ENCODE assay signal across 21 cellular contexts in genomic region chr7:149020483-149020882, GRCh38. TPM values are rescaled to one million over a fixed set of nuclear protein-coding genes. Genes with fewer than 3 reads are reported as not detected.
DNase-seq lines count a peak whose midpoint lies in the region; ATAC-seq and TF ChIP-seq lines count a peak whose summit lies in the region.
"Had no signal": no experiment of that assay in that cellular context is flagged by ENCODE, and none has a peak within 500 bp of the region (broad histone marks: within the 10 kb centered on the region; RNA-seq: fewer than 3 reads in every experiment).

No MANE protein-coding gene starts in this region.

- H3K4me3 Mint-ChIP-seq in activated naive CD4-positive, alpha-beta T cell treated with anti-CD3 and anti-CD28 coated beads for 36 hours: no peak overlapping the region
- no peak overlapping the region for H3K4me3 Mint-ChIP-seq in activated T-helper 17 cell treated with anti-CD3 and anti-CD28 coated beads, Interleukin-2, amount 50 U/mL, for 72 hours
- no peak overlapping the region for H3K4me3 Mint-ChIP-seq in glutamatergic neuron (ENCODE audit: unreplicated experiment)
- H3K4me3 Mint-ChIP-seq: B cell; naive thymus-derived CD8-positive, alpha-beta T cell had no signal

- peaks cover 26% of the 10 kb centered on the region for H3K4me1 Mint-ChIP-seq in activated naive CD4-positive, alpha-beta T cell treated with anti-CD3 and anti-CD28 coated beads for 36 hours (ENCODE audit: low read depth)
- peaks cover 13% of the 10 kb centered on the region for H3K4me1 Mint-ChIP-seq in activated T-helper 17 cell treated with anti-CD3 and anti-CD28 coated beads, Interleukin-2, amount 50 U/mL, for 72 hours
- H3K4me1 Mint-ChIP-seq in glutamatergic neuron (ENCODE audit: low read depth, unreplicated experiment): peaks cover 21% of the 10 kb centered on the region

- ATAC-seq in activated naive CD4-positive, alpha-beta T cell treated with anti-CD3 and anti-CD28 coated beads, Interleukin-2, amount 50 U/mL, for 72 hours: no peak
- no peak for ATAC-seq in activated T-helper 17 cell treated with anti-CD3 and anti-CD28 coated beads, Interleukin-2, amount 50 U/mL, for 72 hours (replicated peaks)
- ATAC-seq: left colon; naive thymus-derived CD8-positive, alpha-beta T cell had no signal

- CTCF ChIA-PET in activated naive CD4-positive, alpha-beta T cell treated with anti-CD3 and anti-CD28 coated beads for 36 hours (lab: Charles Lee): interaction anchor here (0.6 to 8.8 kb wide), 2 partner anchors 14 kb away, joined by 3 to 59 read pairs; no protein-coding TSS in a partner anchor

- H3K27ac Mint-ChIP-seq in activated naive CD4-positive, alpha-beta T cell treated with anti-CD3 and anti-CD28 coated beads, Interleukin-2, amount 50 U/mL, for 72 hours: peak overlapping the region; percentile 62 to 87
- no peak overlapping the region for H3K27ac Mint-ChIP-seq in activated naive CD4-positive, alpha-beta T cell treated with anti-CD3 and anti-CD28 coated beads for 36 hours
- H3K27ac Mint-ChIP-seq in activated T-helper 17 cell treated with anti-CD3 and anti-CD28 coated beads, Interleukin-2, amount 50 U/mL, for 72 hours: peak overlapping the region; percentile 40
- peak overlapping the region; percentile 59 for H3K27ac Mint-ChIP-seq in glutamatergic neuron (ENCODE audit: unreplicated experiment)
- H3K27ac Mint-ChIP-seq: B cell, progenitor cell of endocrine pancreas had no signal

- no peak for DNase-seq in activated naive CD4-positive, alpha-beta T cell treated with anti-CD3 and anti-CD28 coated beads, Interleukin-2, amount 50 U/mL, for 72 hours (ENCODE audit: low spot score in 2 of 2)
- DNase-seq in activated naive CD4-positive, alpha-beta T cell treated with anti-CD3 and anti-CD28 coated beads for 36 hours: no peak
- DNase-seq in glutamatergic neuron (no peak), substantia nigra (lab: John Stamatoyannopoulos, UW) (peak in 30 of 49 donors; percentile 4 to 65 (median 29)), inferior parietal cortex (ENCODE audit: extremely low spot score) (no peak), NCI-H1417 treated with DMSO at 0.1 percent for 48 hours (lab: John Stamatoyannopoulos, UW) (no peak), ureter (ENCODE audit: low spot score) (no peak)
- DNase-seq: activated CD4-positive, alpha-beta T cell treated with anti-CD3 and anti-CD28 coated beads for 1 hour; Caco-2; GOT3; left colon; naive thymus-derived CD8-positive, alpha-beta T cell; NCI-H1105; NCI-H2081 treated with DMSO at 0.1 percent for 48 hours; NCI-H446; SHP77 treated with DMSO at 0.1 percent for 48 hours; stimulated activated CD4-positive, alpha-beta T cell treated with anti-CD3 and anti-CD28 coated beads, Interleukin-1b, Interleukin-23, amount 100 ng/mL, for 48 hours; tibial artery had no signal

- intact Hi-C loops in activated naive CD4-positive, alpha-beta T cell treated with anti-CD3 and anti-CD28 coated beads for 36 hours (cut with micrococcal nuclease): loop anchor here (10.0 kb wide), 1 partner anchor 694 kb away; a partner anchor contains a TSS

- H3K27ac ChIP-seq in substantia nigra (ENCODE audit: low read depth, low read length, poor library complexity, severe bottlenecking): peak overlapping the region; percentile 56
- H3K27ac ChIP-seq: tibial artery had no signal

- H3K9me3 Mint-ChIP-seq in activated naive CD4-positive, alpha-beta T cell treated with anti-CD3 and anti-CD28 coated beads, Interleukin-2, amount 50 U/mL, for 72 hours: no peaks in the 10 kb centered on the region
- H3K9me3 Mint-ChIP-seq in activated naive CD4-positive, alpha-beta T cell treated with anti-CD3 and anti-CD28 coated beads for 36 hours: no peaks in the 10 kb centered on the region
- H3K9me3 Mint-ChIP-seq in activated T-helper 17 cell treated with anti-CD3 and anti-CD28 coated beads, Interleukin-2, amount 50 U/mL, for 72 hours: no peaks in the 10 kb centered on the region
- peaks cover 3% of the 10 kb centered on the region for H3K9me3 Mint-ChIP-seq in glutamatergic neuron (ENCODE audit: unreplicated experiment)
- H3K9me3 Mint-ChIP-seq: naive thymus-derived CD8-positive, alpha-beta T cell had no signal

- H3K27me3 Mint-ChIP-seq in activated naive CD4-positive, alpha-beta T cell treated with anti-CD3 and anti-CD28 coated beads for 36 hours (ENCODE audit: low read depth): no peaks in the 10 kb centered on the region
- H3K27me3 Mint-ChIP-seq in activated T-helper 17 cell treated with anti-CD3 and anti-CD28 coated beads, Interleukin-2, amount 50 U/mL, for 72 hours: no peaks in the 10 kb centered on the region
- no peaks in the 10 kb centered on the region for H3K27me3 Mint-ChIP-seq in glutamatergic neuron (ENCODE audit: unreplicated experiment)
- H3K27me3 Mint-ChIP-seq: B cell; naive thymus-derived CD8-positive, alpha-beta T cell; progenitor cell of endocrine pancreas had no signal

- no peak for TF ChIP-seq CTCF in glutamatergic neuron (IDR thresholded peaks at IDR 0.05; ENCODE audit: partially characterized antibody, unreplicated experiment)

- H3K36me3 Mint-ChIP-seq in activated naive CD4-positive, alpha-beta T cell treated with anti-CD3 and anti-CD28 coated beads, Interleukin-2, amount 50 U/mL, for 72 hours: peaks cover 18 to 36% of the 10 kb centered on the region in 2 donors
- H3K36me3 Mint-ChIP-seq in activated naive CD4-positive, alpha-beta T cell treated with anti-CD3 and anti-CD28 coated beads for 36 hours (ENCODE audit: low read depth): peaks cover 34% of the 10 kb centered on the region
- peaks cover 89% of the 10 kb centered on the region for H3K36me3 Mint-ChIP-seq in activated T-helper 17 cell treated with anti-CD3 and anti-CD28 coated beads, Interleukin-2, amount 50 U/mL, for 72 hours (ENCODE audit: low read depth)
- peaks cover 5% of the 10 kb centered on the region for H3K36me3 Mint-ChIP-seq in glutamatergic neuron (ENCODE audit: unreplicated experiment)

RNA-seq across cellular contexts. Expression of gene PDIA4, which starts 7.8 kb away (rescaled TPM):
- total RNA-seq in activated naive CD4-positive, alpha-beta T cell treated with anti-CD3 and anti-CD28 coated beads, Interleukin-2, amount 50 U/mL, for 72 hours: 10 to 100 TPM; 56.7 to 78.0 TPM
- total RNA-seq in activated naive CD4-positive, alpha-beta T cell treated with anti-CD3 and anti-CD28 coated beads for 36 hours: 10 to 100 TPM; 80.2 to 82.8 TPM
- 10 to 100 TPM; 54.2 to 95.7 TPM for total RNA-seq in activated T-helper 17 cell treated with anti-CD3 and anti-CD28 coated beads, Interleukin-2, amount 50 U/mL, for 72 hours
- 69.0 TPM for total RNA-seq in glutamatergic neuron (ENCODE audit: unreplicated experiment)
- total RNA-seq in ureter: 116 TPM

Comparison
In these comparisons a context has a peak if more than half of its experiments do, and no peak if none do; other contexts are left out.
1. DNase-seq: peak in substantia nigra (30 of 49); none in activated naive CD4-positive, alpha-beta T cell treated with anti-CD3 and anti-CD28 coated beads, Interleukin-2, amount 50 U/mL, for 72 hours (0 of 2), activated naive CD4-positive, alpha-beta T cell treated with anti-CD3 and anti-CD28 coated beads for 36 hours (single experiment), glutamatergic neuron (single experiment), inferior parietal cortex (single experiment), NCI-H1417 treated with DMSO at 0.1 percent for 48 hours (single experiment) and ureter (single experiment).